11 cellular contexts compared by ENCODE assay signal in the genomic region with DNA sequence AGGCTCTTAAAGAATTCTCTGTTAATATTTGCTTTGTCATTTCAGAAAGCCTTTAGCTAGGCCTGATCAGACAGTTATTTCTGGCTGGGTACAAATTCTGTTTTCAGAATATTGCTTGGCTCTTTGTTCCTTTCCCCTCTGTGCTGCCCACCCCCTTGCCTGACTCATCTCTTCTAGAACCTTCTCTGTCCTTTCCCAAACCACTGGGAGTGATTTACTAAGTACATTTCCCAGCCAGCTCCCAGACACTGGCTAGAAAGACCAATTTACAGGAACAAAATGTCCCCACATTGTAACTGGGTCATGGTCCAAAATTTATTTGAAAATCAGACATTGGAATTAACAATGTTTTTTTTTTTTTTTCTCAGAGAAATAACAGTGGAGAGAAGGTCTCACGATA.
A peak's percentile ranks its signal among the peaks of the same experiment; 100 is the strongest.
DNase-seq lines count a peak whose midpoint lies in the region; ATAC-seq and TF ChIP-seq lines count a peak whose summit lies in the region.
"Had no signal": no experiment of that assay in that cellular context is flagged by ENCODE, and none has a peak within 500 bp of the region (broad histone marks: within the 10 kb centered on the region; RNA-seq: fewer than 3 reads in every experiment).

No MANE protein-coding gene starts in this region.

- H3K27ac Mint-ChIP-seq in activated CD8-positive, alpha-beta T cell treated with anti-CD3 and anti-CD28 coated beads, Interleukin-2, amount 10 ng/mL, durations not matched to agents 7 days and 5 days = no peak overlapping the region

- no peak for TF ChIP-seq CTCF in heart left ventricle (IDR thresholded peaks at IDR 0.05)

- no peaks in the 10 kb centered on the region for H3K36me3 Mint-ChIP-seq in activated CD8-positive, alpha-beta T cell treated with anti-CD3 and anti-CD28 coated beads, Interleukin-2, amount 10 ng/mL, durations not matched to agents 7 days and 5 days (ENCODE audit: low read depth)
- H3K36me3 Mint-ChIP-seq: CD4-positive, alpha-beta memory T cell had no signal

- ATAC-seq in heart left ventricle (peak; percentile 47 to 80 (median 56)), HG03135 (IDR thresholded peaks at IDR 0.05; ENCODE audit: unreplicated experiment) (no peak)
- no peak for ATAC-seq in activated CD8-positive, alpha-beta T cell treated with anti-CD3 and anti-CD28 coated beads, Interleukin-2, amount 10 ng/mL, durations not matched to agents 7 days and 5 days

- DNase-seq in astrocyte of the hippocampus (ENCODE audit: low read depth, low spot score) = peak; percentile 69
- peak in 1 of 5 donors; percentile 35 for DNase-seq in heart left ventricle
- peak; percentile 83 for DNase-seq in posterior vena cava (ENCODE audit: low spot score)
- DNase-seq in activated CD8-positive, alpha-beta T cell treated with anti-CD3 and anti-CD28 coated beads, Interleukin-2, amount 10 ng/mL, durations not matched to agents 7 days and 5 days = no peak
- no peak for DNase-seq in activated CD8-positive, alpha-beta memory T cell treated with anti-CD3 and anti-CD28 coated beads, Interleukin-2, amount 50 U/mL, for 4 hours
- DNase-seq: activated CD8-positive, alpha-beta memory T cell treated with anti-CD3 and anti-CD28 coated beads for 24 hours; CD4-positive, alpha-beta memory T cell; erythroblast; NCI-H2171 treated with DMSO at 0.1 percent for 48 hours had no signal

- no peaks in the 10 kb centered on the region for H3K4me1 Mint-ChIP-seq in activated CD8-positive, alpha-beta T cell treated with anti-CD3 and anti-CD28 coated beads, Interleukin-2, amount 10 ng/mL, durations not matched to agents 7 days and 5 days (ENCODE audit: low read depth)
- H3K4me1 Mint-ChIP-seq: CD4-positive, alpha-beta memory T cell had no signal

- no peak overlapping the region for H3K4me3 ChIP-seq in heart left ventricle
- no peak overlapping the region for H3K4me3 ChIP-seq in urinary bladder (ENCODE audit: low read depth, low read length)

- WGBS in heart left ventricle, 4 donors = 76 to 90% (median 79%) methylated on average over 1 of the region's 1 CpG
- WGBS in urinary bladder = 68% methylated on average over 1 of the region's 1 CpG

- no peaks in the 10 kb centered on the region for H3K27me3 Mint-ChIP-seq in activated CD8-positive, alpha-beta T cell treated with anti-CD3 and anti-CD28 coated beads, Interleukin-2, amount 10 ng/mL, durations not matched to agents 7 days and 5 days (ENCODE audit: low read depth)

- no peak for TF ChIP-seq POLR2A in heart left ventricle (IDR thresholded peaks at IDR 0.05)

- H3K9me3 ChIP-seq in heart left ventricle = no peaks in the 10 kb centered on the region

- H3K27me3 ChIP-seq in heart left ventricle = no peaks in the 10 kb centered on the region

- H3K4me1 ChIP-seq in heart left ventricle = peaks cover 0 to 21% (median 5%) of the 10 kb centered on the region in 12 donors
- H3K4me1 ChIP-seq in urinary bladder (ENCODE audit: insufficient read depth) = no peaks in the 10 kb centered on the region

- CTCF ChIA-PET in activated CD8-positive, alpha-beta T cell treated with anti-CD3 and anti-CD28 coated beads, Interleukin-2, amount 10 ng/mL, durations not matched to agents 7 days and 5 days (lab: Charles Lee) = no interaction called here

- H3K36me3 ChIP-seq in heart left ventricle = no peaks in the 10 kb centered on the region
- H3K36me3 ChIP-seq in urinary bladder (ENCODE audit: insufficient read depth) = no peaks in the 10 kb centered on the region

- H3K4me3 Mint-ChIP-seq in activated CD8-positive, alpha-beta T cell treated with anti-CD3 and anti-CD28 coated beads, Interleukin-2, amount 10 ng/mL, durations not matched to agents 7 days and 5 days = no peak overlapping the region
- H3K4me3 Mint-ChIP-seq: CD4-positive, alpha-beta memory T cell had no signal

- H3K27ac ChIP-seq in heart left ventricle (peak overlapping the region; percentile 15 to 82 (median 54)), urinary bladder (ENCODE audit: low read depth) (peak overlapping the region; percentile 78)

- POLR2A ChIA-PET in activated CD8-positive, alpha-beta T cell treated with anti-CD3 and anti-CD28 coated beads, Interleukin-2, amount 10 ng/mL, durations not matched to agents 7 days and 5 days (lab: Charles Lee) = no interaction called here

- intact Hi-C loops in heart left ventricle (cut with DNase I) = loop anchor here in 2 of 10 donors (5.0 to 10.0 kb wide), 2 partner anchors 189 to 192 kb away; no protein-coding TSS in a partner anchor
- intact Hi-C loops in posterior vena cava (cut with DNase I) = no loop called here

- H3K9me3 Mint-ChIP-seq in activated CD8-positive, alpha-beta T cell treated with anti-CD3 and anti-CD28 coated beads, Interleukin-2, amount 10 ng/mL, durations not matched to agents 7 days and 5 days (ENCODE audit: insufficient read depth) = no peaks in the 10 kb centered on the region
- H3K9me3 Mint-ChIP-seq: CD4-positive, alpha-beta memory T cell had no signal

Comparison
In these comparisons a context has a peak if more than half of its experiments do, and no peak if none do; other contexts are left out.
1. DNase-seq: peak in astrocyte of the hippocampus (single experiment) and posterior vena cava (single experiment); none in activated CD8-positive, alpha-beta T cell treated with anti-CD3 and anti-CD28 coated beads, Interleukin-2, amount 10 ng/mL, durations not matched to agents 7 days and 5 days (single experiment) and activated CD8-positive, alpha-beta memory T cell treated with anti-CD3 and anti-CD28 coated beads, Interleukin-2, amount 50 U/mL, for 4 hours (single experiment).
2. ATAC-seq: peak in heart left ventricle (4 of 4); none in activated CD8-positive, alpha-beta T cell treated with anti-CD3 and anti-CD28 coated beads, Interleukin-2, amount 10 ng/mL, durations not matched to agents 7 days and 5 days (single experiment) and HG03135 (single experiment).